Comparison of ENCODE assay signal across 8 cellular contexts in the genomic region with DNA sequence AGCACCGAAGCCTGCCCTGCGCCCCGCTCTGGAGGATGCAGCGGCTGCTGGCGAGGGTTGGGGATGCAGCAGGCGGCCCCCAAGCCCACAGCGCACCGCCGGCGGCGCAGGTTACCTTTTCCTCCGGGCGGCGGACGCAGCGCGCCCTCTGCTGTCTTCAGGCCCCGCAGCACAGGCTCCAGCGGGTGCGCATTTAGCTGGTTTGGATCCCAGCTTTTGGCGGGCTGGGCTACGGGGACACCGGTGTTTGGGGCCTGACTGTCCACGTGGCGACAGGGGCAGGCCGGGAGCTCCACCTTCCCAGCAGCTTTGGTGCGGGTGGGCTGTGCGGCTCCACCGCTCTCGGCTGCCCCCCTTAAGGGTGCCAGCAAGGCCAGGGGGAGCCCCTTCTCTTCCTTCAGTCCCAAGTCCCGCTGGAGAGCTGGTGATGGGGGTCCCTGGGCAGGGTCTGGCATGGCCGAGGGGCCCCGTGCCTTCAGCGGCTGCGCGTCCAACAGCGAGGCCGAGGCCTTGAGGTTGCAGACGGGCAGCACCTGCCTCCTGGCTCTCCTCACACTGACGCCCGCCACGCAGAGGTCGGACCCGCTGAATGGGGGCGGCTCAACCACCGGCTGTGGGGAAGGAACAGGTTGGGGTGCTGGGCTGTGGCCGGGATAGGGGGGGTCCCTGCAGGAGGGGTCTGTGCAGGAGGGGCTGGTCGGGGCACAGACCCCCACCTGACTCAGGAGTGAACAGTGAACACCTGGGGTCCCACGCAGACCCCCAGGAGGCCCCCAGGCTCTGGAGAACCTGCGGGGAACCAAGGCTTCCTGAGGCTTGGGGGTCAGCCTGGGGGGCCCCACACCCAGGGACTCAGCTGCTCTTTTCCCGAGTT. TPM values are rescaled to one million over a fixed set of nuclear protein-coding genes. Genes with fewer than 3 reads are reported as not detected.
DNase-seq lines count a peak whose midpoint lies in the region; ATAC-seq lines count a peak whose summit lies in the region.

No MANE protein-coding gene starts in this region.

- H3K9me3 ChIP-seq in adipocyte (ENCODE audit: control insufficient read depth, low read length) = no peaks in the 10 kb centered on the region

- no peak overlapping the region for H3K4me3 ChIP-seq in adipocyte (ENCODE audit: low read length)

- intact Hi-C loops in left cardiac atrium (cut with DNase I) = loop anchor here (1.0 to 5.0 kb wide), 3 partner anchors 101 to 263 kb away; no protein-coding TSS in a partner anchor

- no peak overlapping the region for H3K9ac ChIP-seq in adipocyte (ENCODE audit: low read length)

- no peaks in the 10 kb centered on the region for H3K4me1 ChIP-seq in adipocyte (ENCODE audit: control insufficient read depth, insufficient read depth, low read length)

- ATAC-seq in left cardiac atrium (peak; percentile 92 to 95), HG03025 (IDR thresholded peaks at IDR 0.05; ENCODE audit: low FRiP score, unreplicated experiment) (no peak)

- no peaks in the 10 kb centered on the region for H3K36me3 ChIP-seq in adipocyte (ENCODE audit: control insufficient read depth, insufficient read depth, low read length, severe bottlenecking)

- DNase-seq in NCI-H187 (lab: John Stamatoyannopoulos, UW) (peak; percentile 1 to 4), NCI-H187 treated with DMSO at 0.1 percent for 48 hours (lab: John Stamatoyannopoulos, UW) (no peak), M059J (ENCODE audit: low read depth) (peak; percentile 78), T-helper 1 cell (peak; percentile 76 to 86 (median 80)), adipocyte (ENCODE audit: low read depth) (peak; percentile 85), left cardiac atrium (peak; percentile 82), pulmonary artery endothelial cell (ENCODE audit: low read depth, low spot score) (peak; percentile 10)

- H3K27me3 ChIP-seq in adipocyte (replicated peaks; ENCODE audit: control insufficient read depth, insufficient read depth, low read length) = peaks cover 27% of the 10 kb centered on the region

RNA-seq across cellular contexts. Expression of a gene that starts 18.0 kb away (rescaled TPM):
- not detected in 2 replicates for total RNA-seq in M059J (2014; rRNA removed; shearing (Covaris generic))
- not detected for total RNA-seq in left cardiac atrium
- total RNA-seq in pulmonary artery endothelial cell = 0.04 and 0.20 TPM in 2 replicates

RNA-seq across cellular contexts. Expression of a gene that starts 27.5 kb away (rescaled TPM):
- not detected in 2 replicates for total RNA-seq in M059J (2014; rRNA removed; shearing (Covaris generic))
- total RNA-seq in left cardiac atrium = not detected
- total RNA-seq in pulmonary artery endothelial cell = not detected in 2 replicates

RNA-seq across cellular contexts. Expression of a gene that starts 54.7 kb away (rescaled TPM):
- 0.52 TPM in 1 of 2 replicates, not detected in the other for total RNA-seq in M059J (2014; rRNA removed; shearing (Covaris generic))
- total RNA-seq in left cardiac atrium = under 1 TPM; 0.29 to 0.41 TPM
- total RNA-seq in pulmonary artery endothelial cell = not detected in 2 replicates

RNA-seq across cellular contexts. Expression of a gene that starts 59.3 kb away (rescaled TPM):
- 0.71 and 1.8 TPM in 2 replicates for total RNA-seq in M059J (2014; rRNA removed; shearing (Covaris generic))
- total RNA-seq in left cardiac atrium (1 to 10 TPM in 1 of 2 donors, under 1 TPM in 1; 0.71 to 1.2 TPM), pulmonary artery endothelial cell (25.0 and 26.0 TPM in 2 replicates)
